Comparison of ENCODE assay signal across 26 cellular contexts in genomic region chr10:31905586-31905985, GRCh38.
"Had no signal": no experiment of that assay in that cellular context is flagged by ENCODE, and none has a peak within 500 bp of the region (broad histone marks: within the 10 kb centered on the region; RNA-seq: fewer than 3 reads in every experiment).

No MANE protein-coding gene starts in this region.

- H3K4me3 Mint-ChIP-seq: activated CD4-positive, alpha-beta memory T cell treated with anti-CD3 and anti-CD28 coated beads, Interleukin-2, amount 10 ng/mL, durations not matched to agents 7 days and 5 days; activated CD4-positive, alpha-beta T cell treated with anti-CD3 and anti-CD28 coated beads for 36 hours; activated CD4-positive, alpha-beta T cell treated with anti-CD3 and anti-CD28 coated beads, Interleukin-2, amount 10 ng/mL, durations not matched to agents 24 days and 14 days; activated naive CD4-positive, alpha-beta T cell treated with anti-CD3 and anti-CD28 coated beads, Interleukin-2, amount 10 ng/mL, durations not matched to agents 7 days and 5 days; activated naive CD8-positive, alpha-beta T cell treated with anti-CD3 and anti-CD28 coated beads, Interleukin-2, amount 10 ng/mL, durations not matched to agents 7 days and 5 days; activated T-cell treated with anti-CD3 and anti-CD28 coated beads, Interleukin-2, amount 50 U/mL, for 24 hours; activated T-cell treated with anti-CD3 and anti-CD28 coated beads, Interleukin-2, amount 50 U/mL, for 72 hours; central memory CD8-positive, alpha-beta T cell; dendritic cell treated with granulocyte-macrophage colony-stimulating factor and Interleukin-4, amounts not matched to agents 40 ng/mL and 50 ng/mL, for 4 days; effector memory CD8-positive, alpha-beta T cell had no signal

- H3K4me1 ChIP-seq: esophagus squamous epithelium had no signal

- H3K9me3 ChIP-seq: ascending aorta, esophagus squamous epithelium had no signal

- H3K27me3 Mint-ChIP-seq: activated CD4-positive, alpha-beta memory T cell treated with anti-CD3 and anti-CD28 coated beads, Interleukin-2, amount 10 ng/mL, durations not matched to agents 7 days and 5 days; activated CD4-positive, alpha-beta T cell treated with anti-CD3 and anti-CD28 coated beads for 36 hours; activated CD4-positive, alpha-beta T cell treated with anti-CD3 and anti-CD28 coated beads, Interleukin-2, amount 10 ng/mL, durations not matched to agents 24 days and 14 days; activated naive CD4-positive, alpha-beta T cell treated with anti-CD3 and anti-CD28 coated beads, Interleukin-2, amount 10 ng/mL, durations not matched to agents 7 days and 5 days; activated naive CD8-positive, alpha-beta T cell treated with anti-CD3 and anti-CD28 coated beads, Interleukin-2, amount 10 ng/mL, durations not matched to agents 7 days and 5 days; activated T-cell treated with anti-CD3 and anti-CD28 coated beads, Interleukin-2, amount 50 U/mL, for 24 hours; central memory CD8-positive, alpha-beta T cell; dendritic cell treated with granulocyte-macrophage colony-stimulating factor and Interleukin-4, amounts not matched to agents 40 ng/mL and 50 ng/mL, for 4 days; effector memory CD8-positive, alpha-beta T cell had no signal

- H3K4me1 Mint-ChIP-seq: activated CD4-positive, alpha-beta memory T cell treated with anti-CD3 and anti-CD28 coated beads, Interleukin-2, amount 10 ng/mL, durations not matched to agents 7 days and 5 days had no signal

- DNase-seq: activated CD4-positive, alpha-beta memory T cell treated with anti-CD3 and anti-CD28 coated beads, Interleukin-2, amount 10 ng/mL, durations not matched to agents 7 days and 5 days; activated CD4-positive, alpha-beta T cell treated with anti-CD3 and anti-CD28 coated beads, Interleukin-2, amount 10 ng/mL, durations not matched to agents 24 days and 14 days; activated CD4-positive, alpha-beta T cell treated with anti-CD3 and anti-CD28 coated beads, Interleukin-2, amount 50 U/mL, for 4 hours; activated CD4-positive, CD25-positive, alpha-beta regulatory T cell; activated CD4-positive, CD25-positive, alpha-beta regulatory T cell treated with anti-CD3 and anti-CD28 coated beads, Interleukin-2, amount 50 U/mL, for 72 hours; activated CD8-positive, alpha-beta memory T cell treated with anti-CD3 and anti-CD28 coated beads, Interleukin-2, amount 50 U/mL, for 48 hours; activated gamma-delta T cell; activated naive CD4-positive, alpha-beta T cell; activated naive CD4-positive, alpha-beta T cell treated with anti-CD3 and anti-CD28 coated beads, Interleukin-2, amount 10 ng/mL, durations not matched to agents 7 days and 5 days; activated naive CD8-positive, alpha-beta T cell treated with anti-CD3 and anti-CD28 coated beads, Interleukin-2, amount 10 ng/mL, durations not matched to agents 7 days and 5 days; activated T-cell treated with anti-CD3 and anti-CD28 coated beads for 4 hours; activated T-cell treated with anti-CD3 and anti-CD28 coated beads, Interleukin-2, amount 50 U/mL, for 24 hours; activated T-cell treated with anti-CD3 and anti-CD28 coated beads, Interleukin-2, amount 50 U/mL, for 72 hours; brain microvascular endothelial cell; effector CD4-positive, alpha-beta T cell; effector memory CD8-positive, alpha-beta T cell; esophagus squamous epithelium; head of caudate nucleus; T-helper 2 cell had no signal

- ATAC-seq: activated CD4-positive, alpha-beta T cell treated with anti-CD3 and anti-CD28 coated beads for 36 hours; activated naive CD4-positive, alpha-beta T cell treated with anti-CD3 and anti-CD28 coated beads, Interleukin-2, amount 50 U/mL, for 72 hours; activated T-cell treated with anti-CD3 and anti-CD28 coated beads, Interleukin-2, amount 50 U/mL, for 72 hours; effector memory CD8-positive, alpha-beta T cell had no signal

- H3K27ac Mint-ChIP-seq: activated CD4-positive, alpha-beta memory T cell treated with anti-CD3 and anti-CD28 coated beads, Interleukin-2, amount 10 ng/mL, durations not matched to agents 7 days and 5 days; activated CD4-positive, alpha-beta T cell treated with anti-CD3 and anti-CD28 coated beads for 36 hours; activated CD4-positive, alpha-beta T cell treated with anti-CD3 and anti-CD28 coated beads, Interleukin-2, amount 10 ng/mL, durations not matched to agents 24 days and 14 days; activated naive CD4-positive, alpha-beta T cell treated with anti-CD3 and anti-CD28 coated beads, Interleukin-2, amount 10 ng/mL, durations not matched to agents 7 days and 5 days; activated naive CD4-positive, alpha-beta T cell treated with anti-CD3 and anti-CD28 coated beads, Interleukin-2, amount 50 U/mL, for 72 hours; activated naive CD8-positive, alpha-beta T cell treated with anti-CD3 and anti-CD28 coated beads, Interleukin-2, amount 10 ng/mL, durations not matched to agents 7 days and 5 days; activated T-cell treated with anti-CD3 and anti-CD28 coated beads, Interleukin-2, amount 50 U/mL, for 24 hours; activated T-cell treated with anti-CD3 and anti-CD28 coated beads, Interleukin-2, amount 50 U/mL, for 72 hours; dendritic cell treated with granulocyte-macrophage colony-stimulating factor and Interleukin-4, amounts not matched to agents 40 ng/mL and 50 ng/mL, for 4 days had no signal

- H3K27me3 ChIP-seq: ascending aorta, brain microvascular endothelial cell, esophagus squamous epithelium had no signal

- H3K4me3 ChIP-seq: ascending aorta, coronary artery, esophagus squamous epithelium had no signal

- H3K27ac ChIP-seq: ascending aorta, brain microvascular endothelial cell, coronary artery, epithelial cell of prostate, esophagus squamous epithelium had no signal

- H3K9me3 Mint-ChIP-seq: activated CD4-positive, alpha-beta memory T cell treated with anti-CD3 and anti-CD28 coated beads, Interleukin-2, amount 10 ng/mL, durations not matched to agents 7 days and 5 days; activated naive CD4-positive, alpha-beta T cell treated with anti-CD3 and anti-CD28 coated beads, Interleukin-2, amount 10 ng/mL, durations not matched to agents 7 days and 5 days; activated T-cell treated with anti-CD3 and anti-CD28 coated beads, Interleukin-2, amount 50 U/mL, for 24 hours; activated T-cell treated with anti-CD3 and anti-CD28 coated beads, Interleukin-2, amount 50 U/mL, for 72 hours; central memory CD8-positive, alpha-beta T cell; effector memory CD8-positive, alpha-beta T cell had no signal

- H3K36me3 ChIP-seq: ascending aorta had no signal
